In the genomic region with DNA sequence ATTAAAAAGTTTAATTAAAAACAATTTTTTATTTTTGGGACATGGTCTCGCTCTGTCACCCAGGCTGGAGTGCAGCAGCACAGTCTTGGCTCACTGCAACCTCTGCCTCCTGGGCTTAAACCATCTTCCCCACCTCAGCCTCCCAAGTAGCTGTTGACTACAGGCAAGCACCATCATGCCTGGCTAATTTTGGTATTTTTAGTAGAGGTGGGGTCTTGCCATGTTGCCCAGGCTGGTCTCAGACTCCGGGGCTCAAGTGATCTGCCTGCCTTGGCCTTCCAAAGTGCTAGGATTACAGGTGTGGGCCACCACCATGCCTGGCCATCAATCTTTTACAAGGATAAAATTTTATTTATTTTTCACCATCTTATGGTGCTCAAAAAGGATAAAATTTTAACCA, we compare ENCODE assay signal across 1 cellular context.
TF ChIP-seq lines count a peak whose summit lies in the region.

No MANE protein-coding gene starts in this region.

TF ChIP-seq in GM12878, 131 proteins besides CTCF, POLR2A, EP300 and RAD21 (continued from another document):
- TF ChIP-seq, protein P1, sequence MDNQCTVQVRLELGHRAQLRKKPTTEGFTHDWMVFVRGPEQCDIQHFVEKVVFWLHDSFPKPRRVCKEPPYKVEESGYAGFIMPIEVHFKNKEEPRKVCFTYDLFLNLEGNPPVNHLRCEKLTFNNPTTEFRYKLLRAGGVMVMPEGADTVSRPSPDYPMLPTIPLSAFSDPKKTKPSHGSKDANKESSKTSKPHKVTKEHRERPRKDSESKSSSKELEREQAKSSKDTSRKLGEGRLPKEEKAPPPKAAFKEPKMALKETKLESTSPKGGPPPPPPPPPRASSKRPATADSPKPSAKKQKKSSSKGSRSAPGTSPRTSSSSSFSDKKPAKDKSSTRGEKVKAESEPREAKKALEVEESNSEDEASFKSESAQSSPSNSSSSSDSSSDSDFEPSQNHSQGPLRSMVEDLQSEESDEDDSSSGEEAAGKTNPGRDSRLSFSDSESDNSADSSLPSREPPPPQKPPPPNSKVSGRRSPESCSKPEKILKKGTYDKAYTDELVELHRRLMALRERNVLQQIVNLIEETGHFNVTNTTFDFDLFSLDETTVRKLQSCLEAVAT (IDR thresholded peaks at IDR 0.05) = no peak
- no peak for TF ChIP-seq HDAC2 (IDR thresholded peaks at IDR 0.05)
- no peak for TF ChIP-seq BCL11A (IDR thresholded peaks at IDR 0.05; ENCODE audit: low read depth, low read length)
- TF ChIP-seq SMARCA5 (IDR thresholded peaks at IDR 0.05) = no peak
- no peak for TF ChIP-seq ZSCAN29 (IDR thresholded peaks at IDR 0.05)
- no peak for TF ChIP-seq CEBPZ (IDR thresholded peaks at IDR 0.05; ENCODE audit: low read depth, low read length)
- no peak for TF ChIP-seq ZNF622 (IDR thresholded peaks at IDR 0.05)
- TF ChIP-seq ZNF274 (IDR thresholded peaks at IDR 0.05; ENCODE audit: insufficient read depth, insufficient read length) = no peak
TF ChIP-seq in GM12878: peak in this region for 0.
